Comparison of ENCODE assay signal across 14 cellular contexts in genomic region chr1:58854576-58854975, GRCh38.
A peak's percentile ranks its signal among the peaks of the same experiment; 100 is the strongest.
DNase-seq lines count a peak whose midpoint lies in the region; ATAC-seq, FAIRE-seq and TF ChIP-seq lines count a peak whose summit lies in the region.
"Had no signal": no experiment of that assay in that cellular context is flagged by ENCODE, and none has a peak within 500 bp of the region (broad histone marks: within the 10 kb centered on the region; RNA-seq: fewer than 3 reads in every experiment).

No MANE protein-coding gene starts in this region.

- peak overlapping the region; percentile 63 for H3K27ac Mint-ChIP-seq in T-helper 17 cell
- peak overlapping the region in 4 of 6 donors; percentile 52 to 96 (median 81) for H3K27ac Mint-ChIP-seq in naive B cell
- H3K27ac Mint-ChIP-seq: activated CD8-positive, alpha-beta T cell treated with anti-CD3 and anti-CD28 coated beads for 36 hours; CD8-positive, alpha-beta T cell; T-helper 2 cell treated with Interferon-gamma antibody and Interleukin-4, amounts not matched to agents 5 μg/mL and 100 μg/mL, for 36 hours had no signal

- ATAC-seq in T-helper 17 cell (no peak), naive B cell (ENCODE audit: low read depth in 2 of 2) (peak; percentile 82 to 84)
- ATAC-seq: activated CD8-positive, alpha-beta T cell treated with anti-CD3 and anti-CD28 coated beads for 36 hours; CD8-positive, alpha-beta T cell had no signal

- H3K4me1 Mint-ChIP-seq in T-helper 17 cell (peaks cover 28% of the 10 kb centered on the region), naive B cell (peaks cover 29 to 43% (median 30%) of the 10 kb centered on the region in 3 donors)

- TF ChIP-seq POLR2A in GM12891 (IDR thresholded peaks at IDR 0.05; ENCODE audit: low read depth, low read length), result no peak
- TF ChIP-seq POLR2A in suprapubic skin (IDR thresholded peaks at IDR 0.05), result no peak

- no peaks in the 10 kb centered on the region for H3K27me3 ChIP-seq in suprapubic skin
- H3K27me3 ChIP-seq: Peyer's patch had no signal

- no peaks in the 10 kb centered on the region for H3K4me1 ChIP-seq in suprapubic skin

- no peaks in the 10 kb centered on the region for H3K36me3 ChIP-seq in suprapubic skin
- H3K36me3 ChIP-seq: Peyer's patch had no signal

- H3K9me3 Mint-ChIP-seq in naive B cell, result no peaks in the 10 kb centered on the region
- H3K9me3 Mint-ChIP-seq: activated CD8-positive, alpha-beta T cell treated with anti-CD3 and anti-CD28 coated beads for 36 hours; CD8-positive, alpha-beta T cell; T-helper 2 cell treated with Interferon-gamma antibody and Interleukin-4, amounts not matched to agents 5 μg/mL and 100 μg/mL, for 36 hours had no signal

- 78% methylated on average over 2 of the region's 2 CpGs for WGBS in suprapubic skin

- no peak for FAIRE-seq in GM12891 (lab: Jason Lieb, UNC)

- TF ChIP-seq CTCF in suprapubic skin (IDR thresholded peaks at IDR 0.05), result no peak

- TF ChIP-seq EP300 in suprapubic skin (IDR thresholded peaks at IDR 0.05), result no peak

- H3K27me3 Mint-ChIP-seq in T-helper 17 cell (peaks cover 14% of the 10 kb centered on the region), naive B cell (no peaks in the 10 kb centered on the region)
- H3K27me3 Mint-ChIP-seq: activated CD8-positive, alpha-beta T cell treated with anti-CD3 and anti-CD28 coated beads for 36 hours had no signal

- no peak overlapping the region for H3K4me3 Mint-ChIP-seq in T-helper 17 cell
- H3K4me3 Mint-ChIP-seq in naive B cell, result no peak overlapping the region
- H3K4me3 Mint-ChIP-seq: activated CD8-positive, alpha-beta T cell treated with anti-CD3 and anti-CD28 coated beads for 36 hours; CD8-positive, alpha-beta T cell; T-helper 2 cell treated with Interferon-gamma antibody and Interleukin-4, amounts not matched to agents 5 μg/mL and 100 μg/mL, for 36 hours had no signal

- H3K27ac ChIP-seq in suprapubic skin, result no peak overlapping the region
- H3K27ac ChIP-seq: Peyer's patch had no signal

- H3K4me3 ChIP-seq in suprapubic skin, result no peak overlapping the region
- H3K4me3 ChIP-seq: Peyer's patch had no signal

- DNase-seq in GM12891 (ENCODE audit: insufficient read length, low spot score) (no peak), Kasumi-1 (lab: John Stamatoyannopoulos, UW) (peak; percentile 30 to 45), T-helper 17 cell (no peak), naive B cell (peak; percentile 14), suprapubic skin (ENCODE audit: low spot score in 2 of 2) (no peak), ecto neural progenitor cell (ENCODE audit: low spot score) (no peak), cortex of kidney (lab: John Stamatoyannopoulos, UW) (no peak)
- DNase-seq in stimulated activated CD4-positive, alpha-beta T cell treated with anti-CD3 and anti-CD28 coated beads, Interleukin-12 subunit alpha, Interleukin-12 subunit beta, amount 100 ng/mL, for 4 hours, result no peak
- DNase-seq: activated CD8-positive, alpha-beta T cell treated with anti-CD3 and anti-CD28 coated beads for 36 hours; activated naive CD4-positive, alpha-beta T cell treated with anti-CD3 and anti-CD28 coated beads, Interleukin-2, amount 50 U/mL, for 16 hours; CD8-positive, alpha-beta T cell; NCI-H2171; Peyer's patch had no signal

- H3K36me3 Mint-ChIP-seq in T-helper 17 cell (ENCODE audit: low read depth), result no peaks in the 10 kb centered on the region
- H3K36me3 Mint-ChIP-seq in naive B cell, result no peaks in the 10 kb centered on the region
- H3K36me3 Mint-ChIP-seq: CD8-positive, alpha-beta T cell had no signal

- H3K9me3 ChIP-seq in T-helper 17 cell (ENCODE audit: control insufficient read depth, low read length, poor library complexity, severe bottlenecking) (no peaks in the 10 kb centered on the region), suprapubic skin (no peaks in the 10 kb centered on the region)
- H3K9me3 ChIP-seq: Peyer's patch had no signal

TF ChIP-seq in GM12891, 5 proteins besides CTCF, POLR2A, EP300 and RAD21:
- peak; percentile 85 for TF ChIP-seq SPI1 (IDR thresholded peaks at IDR 0.05; ENCODE audit: low read depth, low read length)
- TF ChIP-seq POLR2AphosphoS5 (IDR thresholded peaks at IDR 0.05; ENCODE audit: low read depth, low read length), result no peak
- no peak for TF ChIP-seq TAF1 (IDR thresholded peaks at IDR 0.05; ENCODE audit: low read depth, low read length)
- TF ChIP-seq POU2F2 (IDR thresholded peaks at IDR 0.05; ENCODE audit: low read depth, low read length), result no peak
- TF ChIP-seq PAX5 (IDR thresholded peaks at IDR 0.05; ENCODE audit: insufficient read depth, low read length, severe bottlenecking), result no peak

Comparison
In these comparisons a context has a peak if more than half of its experiments do, and no peak if none do; other contexts are left out.
1. DNase-seq: peak in Kasumi-1 (2 of 2) and naive B cell (single experiment); none in GM12891 (single experiment), T-helper 17 cell (0 of 3), stimulated activated CD4-positive, alpha-beta T cell treated with anti-CD3 and anti-CD28 coated beads, Interleukin-12 subunit alpha, Interleukin-12 subunit beta, amount 100 ng/mL, for 4 hours (single experiment), suprapubic skin (0 of 2), ecto neural progenitor cell (single experiment) and cortex of kidney (single experiment).